In the genomic region with DNA sequence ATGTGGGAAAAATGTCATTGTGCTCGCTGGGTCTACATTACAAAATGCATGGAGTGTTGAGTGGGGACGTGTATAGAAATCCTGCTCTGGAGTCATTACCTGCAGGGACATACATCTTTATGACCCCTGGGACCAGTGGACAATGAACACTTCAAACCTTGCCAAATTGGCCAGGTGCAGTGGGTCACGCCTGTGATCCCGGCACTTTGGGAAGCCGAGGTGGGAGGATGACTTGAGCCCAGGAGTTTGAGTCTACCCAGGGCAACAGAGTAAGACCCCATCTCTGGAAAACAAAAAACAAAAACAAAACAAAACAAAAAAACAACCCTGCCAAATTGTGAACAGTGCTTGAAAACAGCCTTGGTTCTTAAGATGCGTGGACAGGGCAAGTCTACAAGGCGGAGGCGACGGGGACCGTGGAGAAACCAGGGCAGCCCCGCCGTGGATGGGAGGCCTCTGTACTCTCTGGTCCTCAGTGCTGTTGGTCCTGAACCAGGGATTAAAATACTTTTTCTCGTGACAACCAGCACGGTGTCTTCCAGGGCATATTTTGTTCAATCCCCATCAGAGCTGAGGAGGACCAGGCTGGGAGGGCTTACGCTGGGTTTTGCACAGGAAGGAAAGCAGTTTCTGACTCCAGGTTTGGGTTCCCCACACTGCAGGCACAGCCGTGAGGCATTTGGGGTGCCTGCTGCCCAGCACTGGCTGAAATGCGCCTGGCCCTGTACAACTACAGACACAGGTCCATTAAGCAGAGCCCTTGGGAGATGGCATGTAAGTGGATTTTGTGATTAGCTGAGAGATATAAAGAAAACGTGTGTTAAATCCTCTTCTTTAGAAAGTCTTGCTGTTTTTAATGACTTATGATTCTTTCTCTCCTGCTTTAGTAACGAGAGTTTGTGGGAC, we compare ENCODE assay signal across 14 cellular contexts. TPM values are rescaled to one million over a fixed set of nuclear protein-coding genes. Genes with fewer than 3 reads are reported as not detected.
A peak's percentile ranks its signal among the peaks of the same experiment; 100 is the strongest.
DNase-seq lines count a peak whose midpoint lies in the region; ATAC-seq and TF ChIP-seq lines count a peak whose summit lies in the region.
"Had no signal": no experiment of that assay in that cellular context is flagged by ENCODE, and none has a peak within 500 bp of the region (broad histone marks: within the 10 kb centered on the region; RNA-seq: fewer than 3 reads in every experiment).

No MANE protein-coding gene starts in this region.

- H3K27ac Mint-ChIP-seq in naive thymus-derived CD8-positive, alpha-beta T cell, result peak overlapping the region in 7 of 10 donors; percentile 46 to 91 (median 66)
- H3K27ac Mint-ChIP-seq in activated CD4-positive, alpha-beta memory T cell treated with anti-CD3 and anti-CD28 coated beads for 36 hours, result no peak overlapping the region

- H3K36me3 ChIP-seq in H7 (replicated peaks; ENCODE audit: control insufficient read depth, insufficient read depth, low read length), result no peaks in the 10 kb centered on the region

- peak in 1 of 2 donors; percentile 16 for ATAC-seq in naive thymus-derived CD8-positive, alpha-beta T cell
- ATAC-seq: foreskin keratinocyte had no signal

- intact Hi-C loops in activated CD4-positive, alpha-beta memory T cell treated with anti-CD3 and anti-CD28 coated beads for 36 hours (cut with micrococcal nuclease), result loop anchor here (5.0 kb wide), 1 partner anchor 51 kb away; a partner anchor contains a TSS

- peaks cover 0 to 45% (median 9%) of the 10 kb centered on the region in 4 donors for H3K4me1 Mint-ChIP-seq in naive thymus-derived CD8-positive, alpha-beta T cell
- peaks cover 12% of the 10 kb centered on the region for H3K4me1 Mint-ChIP-seq in activated CD4-positive, alpha-beta memory T cell treated with anti-CD3 and anti-CD28 coated beads for 36 hours (ENCODE audit: low read depth)

- DNase-seq in NCI-H510A treated with DMSO at 0.1 percent for 48 hours (lab: John Stamatoyannopoulos, UW) (peak; percentile 52), NCI-H510A (lab: John Stamatoyannopoulos, UW) (no peak), H7 (peak; percentile 29), RWPE1 (ENCODE audit: low spot score) (no peak), DMS53 (lab: John Stamatoyannopoulos, UW) (no peak)
- DNase-seq in naive thymus-derived CD8-positive, alpha-beta T cell, result no peak
- DNase-seq in stimulated activated naive CD4-positive, alpha-beta T cell (lab: John Stamatoyannopoulos, UW), result no peak
- no peak for DNase-seq in activated CD4-positive, alpha-beta memory T cell treated with anti-CD3 and anti-CD28 coated beads for 36 hours
- DNase-seq: ACHN, activated gamma-delta T cell, foreskin keratinocyte, NCI-H524 treated with DMSO at 0.1 percent for 48 hours had no signal

- H3K27me3 ChIP-seq in H7 (ENCODE audit: control insufficient read depth, insufficient read depth, low read length), result no peaks in the 10 kb centered on the region
- H3K27me3 ChIP-seq: foreskin keratinocyte had no signal

- CTCF ChIA-PET in RWPE1 (lab: Yijun Ruan, JAX), result no interaction called here
- CTCF ChIA-PET in activated CD4-positive, alpha-beta memory T cell treated with anti-CD3 and anti-CD28 coated beads for 36 hours (lab: Charles Lee), result no interaction called here

- POLR2A ChIA-PET in RWPE1 (lab: Yijun Ruan, JAX; ENCODE audit: low non-redundant PET), result no interaction called here
- POLR2A ChIA-PET in naive thymus-derived CD8-positive, alpha-beta T cell (lab: Charles Lee), result interaction anchor here (0.7 to 2.6 kb wide), 6 partner anchors 33 to 925 kb away, joined by 3 to 14 read pairs (median 6); a partner anchor contains a TSS
- POLR2A ChIA-PET in activated CD4-positive, alpha-beta memory T cell treated with anti-CD3 and anti-CD28 coated beads for 36 hours (lab: Charles Lee), result no interaction called here

- no peak overlapping the region for H3K4me3 ChIP-seq in H7 (ENCODE audit: insufficient read depth, low read depth, low read length)

- H3K27ac ChIP-seq in RWPE1, result 0 out of 2 replicates have a peak overlapping the region, but pooled peaks have one; percentile 18
- H3K27ac ChIP-seq: foreskin keratinocyte had no signal

- H3K27me3 Mint-ChIP-seq in naive thymus-derived CD8-positive, alpha-beta T cell, result peaks cover 0 to 23% (median 0%) of the 10 kb centered on the region in 5 donors
- H3K27me3 Mint-ChIP-seq in activated CD4-positive, alpha-beta memory T cell treated with anti-CD3 and anti-CD28 coated beads for 36 hours, result peaks cover 3% of the 10 kb centered on the region

- H3K4me3 Mint-ChIP-seq in naive thymus-derived CD8-positive, alpha-beta T cell, result peak overlapping the region in 4 of 10 donors; percentile 8 to 68 (median 53)
- no peak overlapping the region for H3K4me3 Mint-ChIP-seq in activated CD4-positive, alpha-beta memory T cell treated with anti-CD3 and anti-CD28 coated beads for 36 hours

- H3K36me3 Mint-ChIP-seq in naive thymus-derived CD8-positive, alpha-beta T cell, result no peaks in the 10 kb centered on the region
- no peaks in the 10 kb centered on the region for H3K36me3 Mint-ChIP-seq in activated CD4-positive, alpha-beta memory T cell treated with anti-CD3 and anti-CD28 coated beads for 36 hours

- no peak for TF ChIP-seq CTCF in RWPE1 (conservative IDR thresholded peaks at IDR 0.05; ENCODE audit: low read depth)

- peaks cover 0 to 9% (median 0%) of the 10 kb centered on the region in 9 donors for H3K9me3 Mint-ChIP-seq in naive thymus-derived CD8-positive, alpha-beta T cell
- peaks cover 3% of the 10 kb centered on the region for H3K9me3 Mint-ChIP-seq in activated CD4-positive, alpha-beta memory T cell treated with anti-CD3 and anti-CD28 coated beads for 36 hours

RNA-seq across cellular contexts. Expression of a gene that starts 13.7 kb away (rescaled TPM):
- 0.07 TPM in 1 of 2 replicates, not detected in the other for total RNA-seq in H7 (2014; rRNA removed; shearing (Covaris generic))
- total RNA-seq in naive thymus-derived CD8-positive, alpha-beta T cell, result 1 to 10 TPM; 1.8 to 1.9 TPM
- polyA plus RNA-seq in naive thymus-derived CD8-positive, alpha-beta T cell, result not detected
- under 1 TPM in 1 of 2 experiments, not detected in 1; 0.31 TPM for total RNA-seq in activated CD4-positive, alpha-beta memory T cell treated with anti-CD3 and anti-CD28 coated beads for 36 hours
- total RNA-seq: foreskin keratinocyte, MCF 10A had no signal
- polyA plus RNA-seq: foreskin keratinocyte had no signal

RNA-seq across cellular contexts. Expression of a gene that starts 33.6 kb away (rescaled TPM):
- total RNA-seq in H7 (2014; rRNA removed; shearing (Covaris generic)), result 2,082 and 2,647 TPM in 2 replicates
- 1,000 to 10,000 TPM; 1,560 to 1,585 TPM for total RNA-seq in naive thymus-derived CD8-positive, alpha-beta T cell
- polyA plus RNA-seq in naive thymus-derived CD8-positive, alpha-beta T cell, result 1,000 to 10,000 TPM; 1,167 to 1,584 (median 1,521) TPM
- 1,000 to 10,000 TPM; 1,694 to 1,737 TPM for total RNA-seq in activated CD4-positive, alpha-beta memory T cell treated with anti-CD3 and anti-CD28 coated beads for 36 hours

RNA-seq across cellular contexts. Expression of a gene that starts 49.4 kb away (rescaled TPM):
- not detected in 2 replicates for total RNA-seq in H7 (2014; rRNA removed; shearing (Covaris generic))
- not detected for total RNA-seq in naive thymus-derived CD8-positive, alpha-beta T cell
- not detected for polyA plus RNA-seq in naive thymus-derived CD8-positive, alpha-beta T cell
- total RNA-seq in activated CD4-positive, alpha-beta memory T cell treated with anti-CD3 and anti-CD28 coated beads for 36 hours, result not detected
- total RNA-seq: foreskin keratinocyte, MCF 10A, osteoblast had no signal
- polyA plus RNA-seq: foreskin keratinocyte had no signal

RNA-seq across cellular contexts. Expression of a gene that starts 50.5 kb away (rescaled TPM):
- total RNA-seq in H7 (2014; rRNA removed; shearing (Covaris generic)), result 40.4 and 42.8 TPM in 2 replicates
- total RNA-seq in naive thymus-derived CD8-positive, alpha-beta T cell, result 10 to 100 TPM; 24.1 to 34.5 TPM
- polyA plus RNA-seq in naive thymus-derived CD8-positive, alpha-beta T cell, result 10 to 100 TPM; 35.4 to 47.0 (median 35.5) TPM
- total RNA-seq in activated CD4-positive, alpha-beta memory T cell treated with anti-CD3 and anti-CD28 coated beads for 36 hours, result 10 to 100 TPM; 23.6 to 24.8 TPM

Comparison
In these comparisons a context has a peak if more than half of its experiments do, and no peak if none do; other contexts are left out.
1. DNase-seq: peak in NCI-H510A treated with DMSO at 0.1 percent for 48 hours (single experiment) and H7 (single experiment); none in NCI-H510A (single experiment), RWPE1 (single experiment), naive thymus-derived CD8-positive, alpha-beta T cell (0 of 10), DMS53 (single experiment), stimulated activated naive CD4-positive, alpha-beta T cell (0 of 6) and activated CD4-positive, alpha-beta memory T cell treated with anti-CD3 and anti-CD28 coated beads for 36 hours (single experiment).